Comparison of ENCODE assay signal across 17 cellular contexts in the genomic region with DNA sequence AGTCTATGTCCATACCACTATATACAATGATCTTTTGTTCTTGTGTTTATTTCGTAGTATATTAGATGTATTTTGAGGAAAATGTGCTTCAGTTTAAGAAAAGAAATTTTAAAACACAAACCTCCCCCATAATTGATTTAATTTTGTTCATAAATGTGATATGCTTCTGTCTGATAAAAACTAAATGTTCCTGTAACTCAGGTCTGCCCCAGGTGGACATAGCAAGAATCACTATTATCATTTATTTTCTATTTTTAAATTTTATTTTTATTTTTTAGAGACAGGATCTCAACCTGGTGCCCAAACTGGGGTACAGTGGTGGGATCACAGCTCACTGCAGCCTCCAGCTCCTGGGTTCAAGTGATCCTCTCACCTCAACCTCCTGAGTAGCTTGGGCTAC. TPM values are rescaled to one million over a fixed set of nuclear protein-coding genes. Genes with fewer than 3 reads are reported as not detected.
A peak's percentile ranks its signal among the peaks of the same experiment; 100 is the strongest.
DNase-seq lines count a peak whose midpoint lies in the region; ATAC-seq, FAIRE-seq and TF ChIP-seq lines count a peak whose summit lies in the region.
"Had no signal": no experiment of that assay in that cellular context is flagged by ENCODE, and none has a peak within 500 bp of the region (broad histone marks: within the 10 kb centered on the region; RNA-seq: fewer than 3 reads in every experiment).

No MANE protein-coding gene starts in this region.

- no peaks in the 10 kb centered on the region for H3K4me1 ChIP-seq in A549
- H3K4me1 ChIP-seq in tibial nerve: no peaks in the 10 kb centered on the region
- H3K4me1 ChIP-seq: gastroesophageal sphincter had no signal

- H3K4me3 Mint-ChIP-seq in glutamatergic neuron (ENCODE audit: unreplicated experiment): no peak overlapping the region
- H3K4me3 Mint-ChIP-seq: activated T-helper 17 cell treated with anti-CD3 and anti-CD28 coated beads, Interleukin-2, amount 50 U/mL, for 72 hours; CD4-positive, alpha-beta memory T cell had no signal

- H3K9me3 ChIP-seq in A549: no peaks in the 10 kb centered on the region
- no peaks in the 10 kb centered on the region for H3K9me3 ChIP-seq in tibial nerve
- H3K9me3 ChIP-seq: gastroesophageal sphincter had no signal

- no peak for TF ChIP-seq EP300 in A549 (IDR thresholded peaks at IDR 0.05)
- TF ChIP-seq EP300 in tibial nerve (IDR thresholded peaks at IDR 0.05): no peak

- no peaks in the 10 kb centered on the region for H3K27me3 ChIP-seq in GM06990 (replicated peaks; ENCODE audit: control insufficient read depth, insufficient read depth, low read length)
- H3K27me3 ChIP-seq in tibial nerve: no peaks in the 10 kb centered on the region
- H3K27me3 ChIP-seq: gastroesophageal sphincter had no signal

- DNase-seq in A549 (ENCODE audit: low read depth in 1 of 2, low spot score in 1 of 2): peak; percentile 5 to 25
- no peak for DNase-seq in GM06990 (ENCODE audit: extremely low read depth, insufficient read length)
- no peak for DNase-seq in glutamatergic neuron
- DNase-seq in tibial nerve (ENCODE audit: low spot score in 2 of 2): no peak
- no peak for DNase-seq in activated CD4-positive, alpha-beta T cell treated with anti-CD3 and anti-CD28 coated beads for 1 hour
- DNase-seq in superior temporal gyrus (ENCODE audit: extremely low spot score): no peak
- DNase-seq: CD4-positive, alpha-beta memory T cell; KBM-7; NCI-H446; Right ventricle myocardium superior had no signal

- peaks cover 2% of the 10 kb centered on the region for H3K9me3 Mint-ChIP-seq in glutamatergic neuron (ENCODE audit: unreplicated experiment)
- H3K9me3 Mint-ChIP-seq: activated T-helper 17 cell treated with anti-CD3 and anti-CD28 coated beads, Interleukin-2, amount 50 U/mL, for 72 hours; CD4-positive, alpha-beta memory T cell had no signal

- no peak overlapping the region for H3K27ac Mint-ChIP-seq in glutamatergic neuron (ENCODE audit: unreplicated experiment)
- H3K27ac Mint-ChIP-seq: activated T-helper 17 cell treated with anti-CD3 and anti-CD28 coated beads, Interleukin-2, amount 50 U/mL, for 72 hours; CD4-positive, alpha-beta memory T cell had no signal

- H3K36me3 Mint-ChIP-seq in glutamatergic neuron (ENCODE audit: unreplicated experiment): no peaks in the 10 kb centered on the region
- H3K36me3 Mint-ChIP-seq: CD4-positive, alpha-beta memory T cell had no signal

- H3K4me1 Mint-ChIP-seq in glutamatergic neuron (ENCODE audit: low read depth, unreplicated experiment): no peaks in the 10 kb centered on the region
- H3K4me1 Mint-ChIP-seq: activated T-helper 17 cell treated with anti-CD3 and anti-CD28 coated beads, Interleukin-2, amount 50 U/mL, for 72 hours had no signal

- TF ChIP-seq RAD21 in A549 (conservative IDR thresholded peaks at IDR 0.05 in 1 of 2, IDR thresholded peaks at IDR 0.05 in 1 of 2): no peak

- no peak for FAIRE-seq in A549 (lab: Jason Lieb, UNC)
- FAIRE-seq: colon, H1 had no signal

- CTCF ChIA-PET in A549 (lab: Yijun Ruan, JAX): interaction anchor here (1.0 to 2.1 kb wide), 6 partner anchors 10 to 113 kb away, joined by 3 to 8 read pairs (median 4); no protein-coding TSS in a partner anchor

- no peak overlapping the region for H3K4me3 ChIP-seq in A549
- no peak overlapping the region for H3K4me3 ChIP-seq in GM06990 (replicated peaks; ENCODE audit: low read depth, low read length)
- H3K4me3 ChIP-seq in tibial nerve: no peak overlapping the region
- H3K4me3 ChIP-seq: gastroesophageal sphincter, lung had no signal

- POLR2A ChIA-PET in A549 (lab: Yijun Ruan, JAX): no interaction called here

- H3K27ac ChIP-seq in A549 (no peak overlapping the region), VCaP (no peak overlapping the region), tibial nerve (no peak overlapping the region)
- H3K27ac ChIP-seq: gastroesophageal sphincter had no signal

- ATAC-seq in A549 (0 out of 6 replicates have a peak, but pooled peaks of 1 of the 2 experiments have one; percentile 38), GM19463 (IDR thresholded peaks at IDR 0.05; ENCODE audit: unreplicated experiment) (no peak)
- ATAC-seq: activated T-helper 17 cell treated with anti-CD3 and anti-CD28 coated beads, Interleukin-2, amount 50 U/mL, for 72 hours; gastroesophageal sphincter had no signal

- TF ChIP-seq CTCF in A549 (IDR thresholded peaks at IDR 0.05) (no peak; the same call in 2 of the 3 replicates), GM06990 (IDR thresholded peaks at IDR 0.05; ENCODE audit: insufficient read depth, low read length, poor library complexity, severe bottlenecking) (peak; percentile 38), VCaP (conservative IDR thresholded peaks at IDR 0.05) (peak; percentile 71), glutamatergic neuron (IDR thresholded peaks at IDR 0.05; ENCODE audit: partially characterized antibody, unreplicated experiment) (peak; percentile 57), tibial nerve (IDR thresholded peaks at IDR 0.05) (no peak)

- TF ChIP-seq POLR2A in A549 (IDR thresholded peaks at IDR 0.05; ENCODE audit: low read length) (no peak), tibial nerve (IDR thresholded peaks at IDR 0.05) (no peak)

- H3K36me3 ChIP-seq in GM06990 (ENCODE audit: control insufficient read depth, insufficient read depth, low read length) (no peaks in the 10 kb centered on the region), tibial nerve (peaks cover 0 to 29% (median 0%) of the 10 kb centered on the region in 3 donors)

- WGBS in A549 (ENCODE audit: missing lambda C conversion rate): 72% methylated on average over 1 of the region's 1 CpG
- 68 to 70% methylated on average over 1 of the region's 1 CpG for WGBS in tibial nerve, 2 donors

- H3K4me2 ChIP-seq in A549: no peak overlapping the region

- no peaks in the 10 kb centered on the region for H3K27me3 Mint-ChIP-seq in glutamatergic neuron (ENCODE audit: unreplicated experiment)

TF ChIP-seq in A549, 52 proteins besides CTCF, POLR2A, EP300 and RAD21:
- TF ChIP-seq FOSB (CRISPR knock-in tag; IDR thresholded peaks at IDR 0.05): no peak
- TF ChIP-seq CBX2 (IDR thresholded peaks at IDR 0.05; ENCODE audit: borderline replicate concordance, low read depth): no peak
- TF ChIP-seq ZSCAN20 (CRISPR knock-in tag; IDR thresholded peaks at IDR 0.05): no peak
- TF ChIP-seq TFCP2L1 (CRISPR knock-in tag; IDR thresholded peaks at IDR 0.05): no peak
- no peak for TF ChIP-seq BHLHE40 (IDR thresholded peaks at IDR 0.05; ENCODE audit: low read depth, low read length)
- TF ChIP-seq NR3C1 (IDR thresholded peaks at IDR 0.05): no peak
- no peak for TF ChIP-seq ZC3H11A (IDR thresholded peaks at IDR 0.05)
- no peak for TF ChIP-seq NFE2L2 (conservative IDR thresholded peaks at IDR 0.05; ENCODE audit: low read length)
- no peak for TF ChIP-seq CHD4 (IDR thresholded peaks at IDR 0.05; ENCODE audit: borderline replicate concordance)

RNA-seq across cellular contexts. Expression of a gene that starts 43.2 kb away (rescaled TPM):
- polyA plus RNA-seq in A549 (2011; rRNA removed) (11.5 and 12.2 TPM in 2 replicates), A549 (2017; fragmentation: RNase III; extraction: RNeasy Plus Mini Kit Qiagen cat#74134 plus additional on column Dnase treatment) (7.9 to 10.4 TPM (median 9.8 TPM) in 3 replicates)
- 4.0 and 5.1 TPM in 2 replicates for polyA plus RNA-seq in A549 (2012; cell fraction: cytosol; rRNA removed)
- polyA plus RNA-seq in A549 (2012; cell fraction: nucleus; rRNA removed): 3.6 and 4.4 TPM in 2 replicates
- polyA minus RNA-seq in A549 (2011; rRNA and poly(A)+ RNA removed): 4.0 and 5.7 TPM in 2 replicates
- total RNA-seq in glutamatergic neuron (ENCODE audit: unreplicated experiment) (3.1 TPM), tibial nerve (10 to 100 TPM; 10.8 to 27.5 (median 21.5) TPM)
- total RNA-seq: activated T-helper 17 cell treated with anti-CD3 and anti-CD28 coated beads, Interleukin-2, amount 50 U/mL, for 72 hours; CD4-positive, alpha-beta memory T cell had no signal
- polyA plus RNA-seq: CD4-positive, alpha-beta memory T cell had no signal

Comparison
In these comparisons a context has a peak if more than half of its experiments do, and no peak if none do; other contexts are left out.
1. DNase-seq: peak in A549 (2 of 2); none in GM06990 (single experiment), glutamatergic neuron (single experiment), tibial nerve (0 of 2), activated CD4-positive, alpha-beta T cell treated with anti-CD3 and anti-CD28 coated beads for 1 hour (single experiment) and superior temporal gyrus (single experiment).
2. CTCF ChIP-seq: peak in GM06990 (single experiment), VCaP (single experiment) and glutamatergic neuron (single experiment); none in A549 (single experiment) and tibial nerve (0 of 5).